8 cellular contexts compared by ENCODE assay signal in the genomic region with DNA sequence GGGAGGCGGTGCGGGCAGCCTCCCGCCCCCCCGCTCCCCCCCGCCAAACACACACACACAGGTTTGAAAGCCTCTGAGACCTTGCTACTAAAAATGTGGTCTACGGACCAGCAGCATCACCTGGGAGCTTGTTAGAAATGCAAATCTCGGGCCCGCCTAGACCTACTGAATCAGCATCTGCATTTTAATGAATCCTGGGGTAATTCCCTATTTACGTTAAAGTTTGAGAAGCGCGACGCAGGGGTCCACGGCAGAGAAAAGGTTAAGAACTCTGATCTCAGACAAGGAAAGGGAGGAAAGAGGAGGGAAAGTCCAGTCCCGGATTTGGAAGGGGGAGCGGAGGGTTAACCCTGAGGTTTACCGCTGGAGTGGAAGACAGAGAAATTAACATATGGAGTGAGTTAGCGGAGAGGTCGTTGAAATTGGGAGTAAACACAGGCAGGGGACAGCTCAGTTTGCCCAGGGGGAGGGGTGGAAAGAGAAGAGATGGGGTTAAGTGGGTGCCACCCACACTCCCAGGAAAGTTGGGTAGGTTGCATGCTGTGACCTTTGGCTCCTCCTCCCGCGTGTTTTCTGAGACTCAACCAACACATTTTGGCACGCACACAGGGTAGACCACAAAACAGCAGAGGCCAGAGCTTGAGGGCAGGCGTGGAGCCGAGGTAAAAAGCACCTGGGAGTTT.
A peak's percentile ranks its signal among the peaks of the same experiment; 100 is the strongest.
DNase-seq lines count a peak whose midpoint lies in the region; ATAC-seq, FAIRE-seq and TF ChIP-seq lines count a peak whose summit lies in the region.

No MANE protein-coding gene starts in this region.

- peaks cover 21 to 47% (median 33%) of the 10 kb centered on the region in 3 donors for H3K27me3 Mint-ChIP-seq in CD14-positive monocyte (ENCODE audit: low read depth in 3 of 3)
- peaks cover 37% of the 10 kb centered on the region for H3K27me3 Mint-ChIP-seq in brain

- peaks cover 13% of the 10 kb centered on the region for H3K4me1 Mint-ChIP-seq in CD14-positive monocyte
- peaks cover 28% of the 10 kb centered on the region for H3K4me1 Mint-ChIP-seq in brain

- H3K4me3 Mint-ChIP-seq in CD14-positive monocyte (peak overlapping the region; percentile 50 to 86), brain (peak overlapping the region; percentile 70 to 86 (median 81))

- no peak overlapping the region for H2AFZ ChIP-seq in PC-3 (ENCODE audit: low read length)

- H3K9me3 Mint-ChIP-seq in CD14-positive monocyte (peaks cover 0 to 14% (median 0%) of the 10 kb centered on the region in 7 donors), brain (peaks cover 0 to 8% (median 2%) of the 10 kb centered on the region in 5 experiments)

- no peaks in the 10 kb centered on the region for H3K79me2 ChIP-seq in PC-3 (ENCODE audit: low read length)

- BruUV-seq in PC-3 (replicated peaks; lab: Mats Ljungman, UMichigan): no TSS peak

- no peaks in the 10 kb centered on the region for H3K9me2 ChIP-seq in PC-3 (replicated peaks; ENCODE audit: low read length)

- H3K9me3 ChIP-seq in PC-3 (ENCODE audit: low read length) (no peaks in the 10 kb centered on the region), pancreas (no peaks in the 10 kb centered on the region)

- WGBS in pancreas, 2 donors: 10 to 14% methylated on average over 23 of the region's 23 CpGs

- peak overlapping the region; percentile 71 for H3K4me2 ChIP-seq in PC-3 (ENCODE audit: low read length)

- no peaks in the 10 kb centered on the region for H3F3A ChIP-seq in PC-3 (ENCODE audit: low read length, unreplicated experiment)

- no peak for TF ChIP-seq CTCF in CD14-positive monocyte (IDR thresholded peaks at IDR 0.05)
- no peak for TF ChIP-seq CTCF in PC-3 (conservative IDR thresholded peaks at IDR 0.05; ENCODE audit: low read depth, low read length)
- TF ChIP-seq CTCF in brain (conservative IDR thresholded peaks at IDR 0.05): no peak
- TF ChIP-seq CTCF in pancreas (IDR thresholded peaks at IDR 0.05): no peak

- H3K36me3 Mint-ChIP-seq in CD14-positive monocyte (no peaks in the 10 kb centered on the region), brain (no peaks in the 10 kb centered on the region)

- no peak for FAIRE-seq in pancreas (lab: Jason Lieb, UNC)

- no peaks in the 10 kb centered on the region for H3K36me3 ChIP-seq in PC-3 (ENCODE audit: low read depth, low read length)
- no peaks in the 10 kb centered on the region for H3K36me3 ChIP-seq in pancreas

- DNase-seq in CD14-positive monocyte (ENCODE audit: low spot score) (no peak), H4 (ENCODE audit: low spot score) (peak; percentile 32), PC-3 (no peak), pancreas (no peak), dedifferentiated amniotic fluid mesenchymal stem cell (ENCODE audit: extremely low spot score) (no peak), DMS153 treated with DMSO at 0.1 percent for 48 hours (lab: John Stamatoyannopoulos, UW; ENCODE audit: unreplicated experiment) (no peak)

- POLR2A ChIA-PET in PC-3 (lab: Charles Lee; ENCODE audit: unreplicated experiment): no interaction called here

- H3K9ac ChIP-seq in PC-3 (ENCODE audit: low read length): no peak overlapping the region

- no peaks in the 10 kb centered on the region for H4K20me1 ChIP-seq in PC-3 (ENCODE audit: low read length)

- peaks cover 52% of the 10 kb centered on the region for H3K27me3 ChIP-seq in PC-3 (ENCODE audit: low read length)
- peaks cover 0 to 35% (median 1%) of the 10 kb centered on the region in 4 donors for H3K27me3 ChIP-seq in pancreas

- H3K4me1 ChIP-seq in PC-3 (ENCODE audit: insufficient read depth, low read length) (peaks cover 3% of the 10 kb centered on the region; the same call in 1 of the 2 replicates), pancreas (no peaks in the 10 kb centered on the region)

- ATAC-seq in PC-3: no peak
- peak in 3 of 4 donors; percentile 42 to 53 (median 43) for ATAC-seq in pancreas
- no peak for ATAC-seq in GM19467 (IDR thresholded peaks at IDR 0.05; ENCODE audit: unreplicated experiment)

- H3K4me3 ChIP-seq in PC-3 (ENCODE audit: low read length) (peak overlapping the region; percentile 47; the same call in 1 of the 2 replicates), pancreas (peak overlapping the region in 2 of 4 donors; percentile 17 to 27)

- peak overlapping the region in 1 of 7 donors; percentile 30 for H3K27ac Mint-ChIP-seq in CD14-positive monocyte
- peak overlapping the region in 4 of 5 experiments; percentile 23 to 87 (median 38) for H3K27ac Mint-ChIP-seq in brain

- H3K27ac ChIP-seq in PC-3 (ENCODE audit: low read length) (no peak overlapping the region), pancreas (peak overlapping the region in 2 of 4 donors; percentile 37 to 44)

- CTCF ChIA-PET in PC-3 (lab: Charles Lee): no interaction called here

- intact Hi-C loops in CD14-positive monocyte (cut with micrococcal nuclease) (no loop called here), PC-3 (cut with micrococcal nuclease) (no loop called here), pancreas (cut with DNase I) (no loop called here)

Comparison
In these comparisons a context has a peak if more than half of its experiments do, and no peak if none do; other contexts are left out.
1. ATAC-seq: peak in pancreas (3 of 4); none in PC-3 (single experiment) and GM19467 (single experiment).